In the genomic region with DNA sequence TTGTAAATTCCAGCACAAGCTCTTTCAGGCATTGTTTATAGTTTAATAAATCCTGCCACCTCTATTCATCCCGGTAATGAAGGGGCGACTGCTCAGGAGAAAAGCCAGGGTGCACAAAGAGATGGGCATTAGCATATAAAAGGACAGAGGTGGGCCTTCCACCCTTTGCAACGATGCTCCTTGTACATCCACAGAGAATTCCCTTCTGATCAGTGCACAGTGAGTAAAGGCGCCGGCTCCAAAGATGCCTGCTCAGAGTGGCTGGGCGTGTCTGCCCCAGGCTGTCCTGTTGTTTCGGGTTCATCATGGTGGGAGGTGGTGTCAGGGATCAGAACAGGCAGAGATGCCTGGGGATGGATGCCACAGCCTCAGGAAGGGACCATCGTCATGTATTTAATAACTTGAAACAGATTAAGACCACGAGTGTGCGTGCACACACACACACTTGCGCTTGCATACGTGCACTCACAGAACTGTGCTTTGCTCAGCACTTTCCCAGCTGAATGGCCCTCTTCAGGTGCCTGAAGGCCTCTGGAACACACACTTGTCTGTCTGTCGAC, we compare ENCODE assay signal across 17 cellular contexts.
"Had no signal": no experiment of that assay in that cellular context is flagged by ENCODE, and none has a peak within 500 bp of the region (broad histone marks: within the 10 kb centered on the region; RNA-seq: fewer than 3 reads in every experiment).

No MANE protein-coding gene starts in this region.

- FAIRE-seq: islet of Langerhans had no signal

- DNase-seq: activated CD4-positive, alpha-beta T cell treated with anti-CD3 and anti-CD28 coated beads, Interleukin-2, amount 50 U/mL, for 1 hour; activated CD4-positive, CD25-positive, alpha-beta regulatory T cell; activated CD8-positive, alpha-beta memory T cell treated with anti-CD3 and anti-CD28 coated beads, Interleukin-2, amount 50 U/mL, for 4 hours; activated gamma-delta T cell treated with Interleukin-2 at 50 U/mL for 16 hours; activated T-cell treated with anti-CD3 and anti-CD28 coated beads, Interleukin-2, amount 50 U/mL, for 72 hours; amniotic stem cell; caudate nucleus; foreskin fibroblast; left cardiac atrium; lower lobe of right lung; T-cell; T-helper 9 cell; trophoblast cell had no signal

- H3K9me3 Mint-ChIP-seq: activated naive CD4-positive, alpha-beta T cell treated with anti-CD3 and anti-CD28 coated beads, Interleukin-2, amount 50 U/mL, for 72 hours; activated T-cell treated with anti-CD3 and anti-CD28 coated beads, Interleukin-2, amount 50 U/mL, for 72 hours; naive thymus-derived CD8-positive, alpha-beta T cell; stimulated activated naive CD8-positive, alpha-beta T cell treated with anti-CD3 and anti-CD28 coated beads, Interleukin-15, Interleukin-2, amounts not matched to agents 100 ng/mL and 50 ng/mL, for 24 hours; T-cell had no signal

- H3K27me3 Mint-ChIP-seq: naive thymus-derived CD8-positive, alpha-beta T cell; stimulated activated naive CD8-positive, alpha-beta T cell treated with anti-CD3 and anti-CD28 coated beads, Interleukin-15, Interleukin-2, amounts not matched to agents 100 ng/mL and 50 ng/mL, for 24 hours; T-cell had no signal

- H3K27ac Mint-ChIP-seq: activated T-cell treated with anti-CD3 and anti-CD28 coated beads, Interleukin-2, amount 50 U/mL, for 72 hours; stimulated activated naive CD8-positive, alpha-beta T cell treated with anti-CD3 and anti-CD28 coated beads, Interleukin-15, Interleukin-2, amounts not matched to agents 100 ng/mL and 50 ng/mL, for 24 hours; T-cell had no signal

- ATAC-seq: activated T-cell treated with anti-CD3 and anti-CD28 coated beads, Interleukin-2, amount 50 U/mL, for 72 hours; left cardiac atrium; lower lobe of right lung had no signal

- H3K4me3 Mint-ChIP-seq: activated T-cell treated with anti-CD3 and anti-CD28 coated beads, Interleukin-2, amount 50 U/mL, for 72 hours; stimulated activated naive CD8-positive, alpha-beta T cell treated with anti-CD3 and anti-CD28 coated beads, Interleukin-15, Interleukin-2, amounts not matched to agents 100 ng/mL and 50 ng/mL, for 24 hours; T-cell had no signal
